10 cellular contexts compared by ENCODE assay signal in the genomic region with DNA sequence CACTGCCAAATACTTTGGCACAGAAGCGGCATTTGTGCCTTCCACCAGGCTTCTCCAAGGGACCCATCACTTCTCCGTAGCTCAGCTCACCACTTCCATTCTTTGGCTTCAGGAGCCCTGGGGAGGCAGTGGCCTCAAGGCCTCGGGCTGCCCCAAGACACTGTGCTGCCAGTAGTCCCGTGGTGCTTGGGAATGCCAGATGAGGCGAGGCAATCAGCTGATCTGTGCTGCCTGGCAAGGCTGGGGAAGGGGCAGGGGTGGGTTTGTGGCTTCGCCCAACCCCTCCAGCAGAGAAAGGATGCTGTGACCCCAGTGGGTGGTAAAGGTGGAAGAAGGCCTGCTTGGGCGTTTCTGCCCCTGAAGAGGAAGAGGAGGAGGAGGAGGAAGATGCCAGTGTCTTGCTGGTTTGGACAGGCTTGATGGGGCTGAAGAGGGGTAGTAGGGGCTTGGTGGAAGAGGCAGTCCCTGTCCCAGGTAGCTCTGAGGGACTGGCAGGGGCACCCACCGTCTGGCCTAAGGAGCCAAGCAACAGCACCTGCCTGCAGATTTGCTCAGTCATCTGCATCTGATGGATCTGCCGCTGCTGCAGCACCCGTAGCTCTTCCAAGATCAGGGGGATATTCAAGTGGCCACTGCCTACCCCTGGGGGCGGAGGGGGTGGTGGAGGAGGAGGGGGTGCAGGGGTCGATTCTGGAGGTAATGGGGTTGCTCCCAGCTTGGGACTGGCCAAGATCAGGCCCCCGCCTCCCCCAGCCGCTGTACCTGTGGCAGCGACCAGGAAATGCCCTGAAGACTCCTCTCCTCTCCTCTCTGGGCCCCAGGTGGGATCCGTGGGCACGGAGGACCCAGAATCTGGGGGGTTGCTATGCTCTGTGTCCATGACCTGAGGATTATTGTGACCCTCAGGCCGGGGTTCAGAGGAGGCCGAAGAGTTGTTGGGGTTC. TPM values are rescaled to one million over a fixed set of nuclear protein-coding genes. Genes with fewer than 3 reads are reported as not detected.
DNase-seq lines count a peak whose midpoint lies in the region; ATAC-seq lines count a peak whose summit lies in the region.
"Had no signal": no experiment of that assay in that cellular context is flagged by ENCODE, and none has a peak within 500 bp of the region (broad histone marks: within the 10 kb centered on the region; RNA-seq: fewer than 3 reads in every experiment).

No MANE protein-coding gene starts in this region.

- H3K4me3 ChIP-seq in MG63: no peak overlapping the region

- H3K36me3 ChIP-seq in MG63: no peaks in the 10 kb centered on the region

- no peaks in the 10 kb centered on the region for H3K9me3 ChIP-seq in MG63

- DNase-seq in activated T-cell treated with anti-CD3 and anti-CD28 coated beads, Interleukin-2, amount 50 U/mL, for 24 hours: no peak
- no peak for DNase-seq in activated T-cell treated with anti-CD3 and anti-CD28 coated beads, Interleukin-2, amount 50 U/mL, for 48 hours
- no peak for DNase-seq in activated naive CD8-positive, alpha-beta T cell treated with anti-CD3 and anti-CD28 coated beads, Interleukin-2, amount 10 ng/mL, durations not matched to agents 7 days and 5 days
- peak in 22 of 49 donors; percentile 6 to 50 (median 20) for DNase-seq in substantia nigra (lab: John Stamatoyannopoulos, UW)
- no peak for DNase-seq in kidney glomerular epithelial cell (lab: John Stamatoyannopoulos, UW)
- DNase-seq in hippocampal formation (lab: John Stamatoyannopoulos, UW): no peak
- DNase-seq in MG63: no peak

- peaks cover 14% of the 10 kb centered on the region for H3K4me1 Mint-ChIP-seq in activated T-cell treated with anti-CD3 and anti-CD28 coated beads, Interleukin-2, amount 50 U/mL, for 24 hours (ENCODE audit: low read depth)
- peaks cover 9% of the 10 kb centered on the region for H3K4me1 Mint-ChIP-seq in activated naive CD8-positive, alpha-beta T cell treated with anti-CD3 and anti-CD28 coated beads, Interleukin-2, amount 10 ng/mL, durations not matched to agents 7 days and 5 days

- H3K36me3 Mint-ChIP-seq in activated T-cell treated with anti-CD3 and anti-CD28 coated beads, Interleukin-2, amount 50 U/mL, for 24 hours (ENCODE audit: low read depth): no peaks in the 10 kb centered on the region
- no peaks in the 10 kb centered on the region for H3K36me3 Mint-ChIP-seq in activated naive CD8-positive, alpha-beta T cell treated with anti-CD3 and anti-CD28 coated beads, Interleukin-2, amount 10 ng/mL, durations not matched to agents 7 days and 5 days
- H3K36me3 Mint-ChIP-seq: activated naive CD4-positive, alpha-beta T cell treated with anti-CD3 and anti-CD28 coated beads, Interleukin-2, amount 50 U/mL, for 72 hours had no signal

- H3K27ac Mint-ChIP-seq in activated T-cell treated with anti-CD3 and anti-CD28 coated beads, Interleukin-2, amount 50 U/mL, for 24 hours: peak overlapping the region; percentile 72
- H3K27ac Mint-ChIP-seq in activated naive CD8-positive, alpha-beta T cell treated with anti-CD3 and anti-CD28 coated beads, Interleukin-2, amount 10 ng/mL, durations not matched to agents 7 days and 5 days: peak overlapping the region; percentile 77

- H3K27ac ChIP-seq in layer of hippocampus (ENCODE audit: low read depth, low read length) (peak overlapping the region; percentile 12), substantia nigra (ENCODE audit: low read depth, low read length, poor library complexity, severe bottlenecking) (peak overlapping the region; percentile 81)

- no peaks in the 10 kb centered on the region for H3K27me3 ChIP-seq in layer of hippocampus (ENCODE audit: control insufficient read depth, insufficient read depth, low read length)
- H3K27me3 ChIP-seq in MG63: no peaks in the 10 kb centered on the region

- peak overlapping the region; percentile 81 for H3K4me3 Mint-ChIP-seq in activated T-cell treated with anti-CD3 and anti-CD28 coated beads, Interleukin-2, amount 50 U/mL, for 24 hours
- peak overlapping the region; percentile 85 for H3K4me3 Mint-ChIP-seq in activated naive CD8-positive, alpha-beta T cell treated with anti-CD3 and anti-CD28 coated beads, Interleukin-2, amount 10 ng/mL, durations not matched to agents 7 days and 5 days

- H3K27me3 Mint-ChIP-seq in activated T-cell treated with anti-CD3 and anti-CD28 coated beads, Interleukin-2, amount 50 U/mL, for 24 hours: no peaks in the 10 kb centered on the region
- H3K27me3 Mint-ChIP-seq in activated naive CD8-positive, alpha-beta T cell treated with anti-CD3 and anti-CD28 coated beads, Interleukin-2, amount 10 ng/mL, durations not matched to agents 7 days and 5 days: peaks cover 3% of the 10 kb centered on the region

- no peak for ATAC-seq in activated naive CD8-positive, alpha-beta T cell treated with anti-CD3 and anti-CD28 coated beads, Interleukin-2, amount 10 ng/mL, durations not matched to agents 7 days and 5 days (ENCODE audit: low read depth)

- POLR2A ChIA-PET in activated naive CD8-positive, alpha-beta T cell treated with anti-CD3 and anti-CD28 coated beads, Interleukin-2, amount 10 ng/mL, durations not matched to agents 7 days and 5 days (lab: Charles Lee): interaction anchor here (1.2 to 5.4 kb wide), 2 partner anchors 13 to 88 kb away, joined by 4 to 48 read pairs; a partner anchor contains a TSS

- H3K9me3 Mint-ChIP-seq in activated T-cell treated with anti-CD3 and anti-CD28 coated beads, Interleukin-2, amount 50 U/mL, for 24 hours: no peaks in the 10 kb centered on the region
- H3K9me3 Mint-ChIP-seq in activated naive CD8-positive, alpha-beta T cell treated with anti-CD3 and anti-CD28 coated beads, Interleukin-2, amount 10 ng/mL, durations not matched to agents 7 days and 5 days: no peaks in the 10 kb centered on the region
- H3K9me3 Mint-ChIP-seq: activated naive CD4-positive, alpha-beta T cell treated with anti-CD3 and anti-CD28 coated beads, Interleukin-2, amount 50 U/mL, for 72 hours had no signal

RNA-seq across cellular contexts. Expression of a gene that starts 1.3 kb away (rescaled TPM):
- 1 to 10 TPM; 4.0 to 4.4 TPM for total RNA-seq in activated naive CD8-positive, alpha-beta T cell treated with anti-CD3 and anti-CD28 coated beads, Interleukin-2, amount 10 ng/mL, durations not matched to agents 7 days and 5 days
- total RNA-seq in MG63 (2014; rRNA removed; shearing (Covaris generic); ENCODE audit: low replicate concordance): 0.36 and 0.81 TPM in 2 replicates

RNA-seq across cellular contexts. Expression of a gene that starts 13.7 kb away (rescaled TPM):
- 10 to 100 TPM; 89.2 to 90.9 TPM for total RNA-seq in activated naive CD8-positive, alpha-beta T cell treated with anti-CD3 and anti-CD28 coated beads, Interleukin-2, amount 10 ng/mL, durations not matched to agents 7 days and 5 days
- 46.0 and 52.0 TPM in 2 replicates for total RNA-seq in MG63 (2014; rRNA removed; shearing (Covaris generic); ENCODE audit: low replicate concordance)

RNA-seq across cellular contexts. Expression of a gene that starts 47.9 kb away (rescaled TPM):
- total RNA-seq in activated naive CD8-positive, alpha-beta T cell treated with anti-CD3 and anti-CD28 coated beads, Interleukin-2, amount 10 ng/mL, durations not matched to agents 7 days and 5 days: 10 to 100 TPM; 76.7 to 79.7 TPM
- 26.9 and 75.1 TPM in 2 replicates for total RNA-seq in MG63 (2014; rRNA removed; shearing (Covaris generic); ENCODE audit: low replicate concordance)

RNA-seq across cellular contexts. Expression of a gene that starts 48.1 kb away (rescaled TPM):
- 10 to 100 TPM; 27.3 to 27.5 TPM for total RNA-seq in activated naive CD8-positive, alpha-beta T cell treated with anti-CD3 and anti-CD28 coated beads, Interleukin-2, amount 10 ng/mL, durations not matched to agents 7 days and 5 days
- 6.5 and 7.2 TPM in 2 replicates for total RNA-seq in MG63 (2014; rRNA removed; shearing (Covaris generic); ENCODE audit: low replicate concordance)

RNA-seq across cellular contexts. Expression of a gene that starts 55.0 kb away (rescaled TPM):
- not detected for total RNA-seq in activated naive CD8-positive, alpha-beta T cell treated with anti-CD3 and anti-CD28 coated beads, Interleukin-2, amount 10 ng/mL, durations not matched to agents 7 days and 5 days
- not detected in 2 replicates for total RNA-seq in MG63 (2014; rRNA removed; shearing (Covaris generic); ENCODE audit: low replicate concordance)
- total RNA-seq: activated naive CD4-positive, alpha-beta T cell treated with anti-CD3 and anti-CD28 coated beads, Interleukin-2, amount 50 U/mL, for 72 hours; liver had no signal
